ENCODE assay signal across 25 cellular contexts in genomic region chr5:159645194-159645846, GRCh38.
A peak's percentile ranks its signal among the peaks of the same experiment; 100 is the strongest.
DNase-seq lines count a peak whose midpoint lies in the region; ATAC-seq, FAIRE-seq and TF ChIP-seq lines count a peak whose summit lies in the region.
"Had no signal": no experiment of that assay in that cellular context is flagged by ENCODE, and none has a peak within 500 bp of the region (broad histone marks: within the 10 kb centered on the region; RNA-seq: fewer than 3 reads in every experiment).

No MANE protein-coding gene starts in this region.

- H3K4me2 ChIP-seq in MM.1S (ENCODE audit: low read depth, low read length): peak overlapping the region; percentile 37
- H3K4me2 ChIP-seq in GM12878 (ENCODE audit: control insufficient read depth, insufficient read depth): no peak overlapping the region
- H3K4me2 ChIP-seq: BLaER1 had no signal

- H3K9me3 ChIP-seq in left ventricle myocardium inferior (replicated peaks) (no peaks in the 10 kb centered on the region), MM.1S (replicated peaks; ENCODE audit: insufficient read depth, low read length) (no peaks in the 10 kb centered on the region), GM12878 (replicated peaks; ENCODE audit: control insufficient read depth, insufficient read depth, low read length) (no peaks in the 10 kb centered on the region; the same call in 2 of the 3 replicates)
- H3K9me3 ChIP-seq: SJSA1 had no signal

- peaks cover 6% of the 10 kb centered on the region for H3K4me1 Mint-ChIP-seq in nephron progenitor cell

- H3K36me3 Mint-ChIP-seq in nephron progenitor cell (ENCODE audit: low read depth): no peaks in the 10 kb centered on the region

- TF ChIP-seq CTCF in left ventricle myocardium inferior (IDR thresholded peaks at IDR 0.05; ENCODE audit: borderline replicate concordance) (no peak), MM.1S (IDR thresholded peaks at IDR 0.05; ENCODE audit: low read length) (no peak), GM12878 (IDR thresholded peaks at IDR 0.05 in 2 of 3, conservative IDR thresholded peaks at IDR 0.05 in 1 of 3; ENCODE audit: control insufficient read depth in 2 of 3, extremely low read depth in 1 of 3, insufficient read depth in 1 of 3, low read depth in 3 of 3, low read length in 3 of 3) (no peak), nephron progenitor cell (IDR thresholded peaks at IDR 0.05) (no peak)

- FAIRE-seq in GM12878 (lab: Jason Lieb, UNC): no peak
- FAIRE-seq: A204.1, G401.6, GM12891, GM19239 had no signal

- TF ChIP-seq RAD21 in GM12878 (IDR thresholded peaks at IDR 0.05; ENCODE audit: insufficient read depth, low read depth, low read length): no peak

- in situ Hi-C loops in GM12878 (cut with MboI): no loop called here

- no peaks in the 10 kb centered on the region for H3K79me2 ChIP-seq in MM.1S (ENCODE audit: low read length)
- no peaks in the 10 kb centered on the region for H3K79me2 ChIP-seq in GM12878 (ENCODE audit: control insufficient read depth, insufficient read depth, low read length)

- H3K27ac Mint-ChIP-seq in nephron progenitor cell: peak overlapping the region; percentile 39
- H3K27ac Mint-ChIP-seq: CD4-positive, alpha-beta T cell had no signal

- CTCF ChIA-PET in GM12878 (lab: Yijun Ruan, JAX): no interaction called here

- RAD21 ChIA-PET in GM12878 (lab: Charles Lee; ENCODE audit: unreplicated experiment): no interaction called here

- H3K27ac ChIP-seq in left ventricle myocardium inferior (replicated peaks) (peak overlapping the region; percentile 41), MM.1S (ENCODE audit: low read length) (peak overlapping the region; percentile 45; the same call in 1 of the 2 replicates), GM12878 (ENCODE audit: control insufficient read depth, insufficient read depth) (no peak overlapping the region)
- H3K27ac ChIP-seq: BLaER1, SJSA1 had no signal

- 0 out of 2 replicates have a peak, but pooled peaks cover 5% of the 10 kb centered on the region for H3F3A ChIP-seq in MM.1S (ENCODE audit: insufficient read depth, low read length)

- ATAC-seq in GM12878: peak; percentile 58
- ATAC-seq: HCT116 had no signal

- H3K27me3 ChIP-seq in left ventricle myocardium inferior (ENCODE audit: low read depth): no peaks in the 10 kb centered on the region
- no peaks in the 10 kb centered on the region for H3K27me3 ChIP-seq in MM.1S (replicated peaks; ENCODE audit: insufficient read depth, low read length)
- no peaks in the 10 kb centered on the region; a peak in 1 of 4 replicates for H3K27me3 ChIP-seq in GM12878 (replicated peaks in 1 of 2; ENCODE audit: control insufficient read depth in 2 of 2, insufficient read depth in 2 of 2, low read length in 1 of 2)
- H3K27me3 ChIP-seq: BLaER1, SJSA1 had no signal

- intact Hi-C loops in left ventricle myocardium inferior (cut with micrococcal nuclease) (no loop called here), cardiac septum (cut with DNase I) (no loop called here), GM12878 (cut with micrococcal nuclease; ENCODE audit: unreplicated experiment) (no loop called here), posterior vena cava (cut with DNase I) (no loop called here)

- H3K9ac ChIP-seq in MM.1S (ENCODE audit: low read length) (no peak overlapping the region), GM12878 (ENCODE audit: control insufficient read depth, insufficient read depth, low read length) (no peak overlapping the region)
- H3K9ac ChIP-seq: BLaER1 had no signal

- H4K20me1 ChIP-seq in MM.1S (ENCODE audit: insufficient read depth, low read length) (no peaks in the 10 kb centered on the region), GM12878 (ENCODE audit: control insufficient read depth, insufficient read depth) (no peaks in the 10 kb centered on the region)
- H4K20me1 ChIP-seq: BLaER1 had no signal

- 0 out of 2 replicates have a peak overlapping the region, but pooled peaks have one; percentile 5 for H2AFZ ChIP-seq in MM.1S (ENCODE audit: low read length)
- H2AFZ ChIP-seq in GM12878 (ENCODE audit: control insufficient read depth, low read depth, low read length): no peak overlapping the region

- POLR2A ChIA-PET in GM12878 (lab: Charles Lee): interaction anchor here (1.5 kb wide), 1 partner anchor 10 kb away, joined by 3 read pairs; no protein-coding TSS in a partner anchor

- H3K4me3 ChIP-seq in left ventricle myocardium inferior (no peak overlapping the region), MM.1S (ENCODE audit: low read length) (no peak overlapping the region), GM12878 (no peak overlapping the region)
- H3K4me3 ChIP-seq: BLaER1, SJSA1 had no signal

- no peak for TF ChIP-seq EP300 in GM12878 (IDR thresholded peaks at IDR 0.05; ENCODE audit: borderline replicate concordance in 1 of 2, control insufficient read depth in 1 of 2, low read depth in 2 of 2, low read length in 2 of 2)

- DNase-seq in left ventricle myocardium inferior (no peak), cardiac septum (ENCODE audit: low spot score) (no peak), MM.1S (peak; percentile 81), GM12878 (ENCODE audit: low read depth, low spot score) (no peak), nephron progenitor cell (no peak), NOMO-1 treated with dmso at 0.1 percent for 144 hours (lab: John Stamatoyannopoulos, UW; ENCODE audit: unreplicated experiment) (no peak), NCI-H748 treated with DMSO at 0.1 percent for 48 hours (lab: John Stamatoyannopoulos, UW) (no peak), posterior vena cava (ENCODE audit: low spot score) (no peak)
- DNase-seq: CD4-positive, alpha-beta T cell; DMS53; IMR-90; NCI-H1092; NCI-H1436 treated with DMSO at 0.1 percent for 48 hours; NCI-H187 treated with DMSO at 0.1 percent for 48 hours; NCI-H2107; NCI-H524; NCI-H82; OCI-M1 had no signal

- no peaks in the 10 kb centered on the region for H3K36me3 ChIP-seq in left ventricle myocardium inferior
- H3K36me3 ChIP-seq in MM.1S (replicated peaks; ENCODE audit: insufficient read depth, low read length): no peaks in the 10 kb centered on the region
- no peaks in the 10 kb centered on the region for H3K36me3 ChIP-seq in GM12878 (ENCODE audit: control insufficient read depth in 2 of 2, insufficient read depth in 2 of 2, low read length in 1 of 2)
- H3K36me3 ChIP-seq: BLaER1, SJSA1 had no signal

- H3K9me3 Mint-ChIP-seq in nephron progenitor cell: no peaks in the 10 kb centered on the region
- H3K9me3 Mint-ChIP-seq: CD4-positive, alpha-beta T cell had no signal

- TF ChIP-seq POLR2A in GM12878 (IDR thresholded peaks at IDR 0.05; ENCODE audit: low read depth, low read length): no peak

- no TSS peak for BruUV-seq in GM12878 (replicated peaks; lab: Mats Ljungman, UMichigan)

- WGBS in GM12878 (ENCODE audit: insufficient coverage, insufficient replicate concordance, low lambda C conversion rate, missing lambda C conversion rate): 34% methylated on average over 7 of the region's 7 CpGs

- peaks cover 13% of the 10 kb centered on the region for H3K27me3 Mint-ChIP-seq in nephron progenitor cell (ENCODE audit: low read depth, poor library complexity)

- H3K4me3 Mint-ChIP-seq in nephron progenitor cell: no peak overlapping the region
- H3K4me3 Mint-ChIP-seq: CD4-positive, alpha-beta T cell had no signal

- SMC1A ChIA-PET in GM12878 (lab: Charles Lee; ENCODE audit: uncharacterized antibody, unreplicated experiment): no interaction called here

- H3K4me1 ChIP-seq in left ventricle myocardium inferior (peaks cover 32% of the 10 kb centered on the region), MM.1S (ENCODE audit: low read length) (peaks cover 24% of the 10 kb centered on the region), GM12878 (ENCODE audit: control insufficient read depth, insufficient read depth, low read length) (no peaks in the 10 kb centered on the region)
- H3K4me1 ChIP-seq: BLaER1, SJSA1 had no signal

- no peaks in the 10 kb centered on the region for H3K9me2 ChIP-seq in MM.1S (replicated peaks; ENCODE audit: insufficient read depth, low read length)

TF ChIP-seq in GM12878, 131 proteins besides CTCF, POLR2A, EP300 and RAD21 (continues in another document):
- TF ChIP-seq WRNIP1 (IDR thresholded peaks at IDR 0.05; ENCODE audit: borderline replicate concordance, low read depth, low read length) (no peak), POU2F2 (IDR thresholded peaks at IDR 0.05; ENCODE audit: borderline replicate concordance, low read depth, low read length) (no peak), ZNF384 (IDR thresholded peaks at IDR 0.05; ENCODE audit: borderline replicate concordance, low read depth, low read length) (no peak), ZZZ3 (IDR thresholded peaks at IDR 0.05; ENCODE audit: control insufficient read depth, insufficient read length, low read depth) (no peak), BCLAF1 (IDR thresholded peaks at IDR 0.05) (no peak), ZNF207 (IDR thresholded peaks at IDR 0.05; ENCODE audit: borderline replicate concordance) (no peak), RELA (IDR thresholded peaks at IDR 0.05; ENCODE audit: borderline replicate concordance, partially characterized antibody) (no peak), BCL11A (IDR thresholded peaks at IDR 0.05; ENCODE audit: low read depth, low read length) (no peak), TBL1XR1 (IDR thresholded peaks at IDR 0.05; ENCODE audit: low read depth, low read length) (no peak), HDGF (IDR thresholded peaks at IDR 0.05) (no peak), TCF12 (IDR thresholded peaks at IDR 0.05; ENCODE audit: low read depth, low read length) (no peak), SIN3A (IDR thresholded peaks at IDR 0.05; ENCODE audit: low read depth, low read length) (no peak), CHD4 (IDR thresholded peaks at IDR 0.05) (no peak), FOXM1 (IDR thresholded peaks at IDR 0.05; ENCODE audit: low read depth, low read length) (no peak), NR2C1 (IDR thresholded peaks at IDR 0.05) (no peak)
